18 cellular contexts compared by ENCODE assay signal in genomic region chr16:71775949-71776348, GRCh38. TPM values are rescaled to one million over a fixed set of nuclear protein-coding genes. Genes with fewer than 3 reads are reported as not detected.
DNase-seq lines count a peak whose midpoint lies in the region; ATAC-seq, FAIRE-seq and TF ChIP-seq lines count a peak whose summit lies in the region.
"Had no signal": no experiment of that assay in that cellular context is flagged by ENCODE, and none has a peak within 500 bp of the region (broad histone marks: within the 10 kb centered on the region; RNA-seq: fewer than 3 reads in every experiment).

No MANE protein-coding gene starts in this region.

- H3K27ac ChIP-seq in endodermal cell (ENCODE audit: low read depth, low read length) (no peak overlapping the region), osteoblast (ENCODE audit: low read depth, low read length) (no peak overlapping the region)
- H3K27ac ChIP-seq: cardiac muscle cell, psoas muscle had no signal

- peak in 1 of 2 donors; percentile 46 for ATAC-seq in stimulated activated naive B cell treated with anti-CD40 and anti-IgM and Interleukin-4, amounts not matched to agents 10 μg/mL and 1 μg/mL and 100 μg/mL, for 72 hours (replicated peaks)
- ATAC-seq: psoas muscle had no signal

- in situ Hi-C loops in G401 (cut with HindIII; ENCODE audit: low sequenced_read_pairs), result no loop called here

- no peak overlapping the region for H3K4me2 ChIP-seq in osteoblast (ENCODE audit: insufficient read depth, low read length)

- peaks cover 31% of the 10 kb centered on the region for H3K4me1 Mint-ChIP-seq in activated naive CD4-positive, alpha-beta T cell treated with anti-CD3 and anti-CD28 coated beads for 36 hours (ENCODE audit: low read depth)
- H3K4me1 Mint-ChIP-seq in activated T-helper 2 cell treated with anti-CD3 and anti-CD28 coated beads, Interferon-gamma antibody, Interleukin-2, Interleukin-4, amounts not matched to agents 10 μg/mL and 5 μg/mL and 100 μg/mL, durations not matched to agents 14 hours and 24 hours and 36 hours (ENCODE audit: low read depth), result peaks cover 20% of the 10 kb centered on the region
- H3K4me1 Mint-ChIP-seq in stimulated activated naive B cell treated with anti-CD40 and anti-IgM and Interleukin-4, amounts not matched to agents 10 μg/mL and 1 μg/mL and 100 μg/mL, for 72 hours, result peaks cover 15 to 31% of the 10 kb centered on the region in 2 donors
- peaks cover 3% of the 10 kb centered on the region for H3K4me1 Mint-ChIP-seq in endodermal cell

- peak overlapping the region; percentile 67 for H3K27ac Mint-ChIP-seq in activated naive CD4-positive, alpha-beta T cell treated with anti-CD3 and anti-CD28 coated beads for 36 hours
- peak overlapping the region; percentile 15 for H3K27ac Mint-ChIP-seq in activated T-helper 2 cell treated with anti-CD3 and anti-CD28 coated beads, Interferon-gamma antibody, Interleukin-2, Interleukin-4, amounts not matched to agents 10 μg/mL and 5 μg/mL and 100 μg/mL, durations not matched to agents 14 hours and 24 hours and 36 hours
- H3K27ac Mint-ChIP-seq in stimulated activated naive B cell treated with anti-CD40 and anti-IgM and Interleukin-4, amounts not matched to agents 10 μg/mL and 1 μg/mL and 100 μg/mL, for 72 hours, result peak overlapping the region; percentile 51
- H3K27ac Mint-ChIP-seq in endodermal cell, result no peak overlapping the region
- H3K27ac Mint-ChIP-seq: nephron progenitor cell had no signal

- CTCF ChIA-PET in activated naive CD4-positive, alpha-beta T cell treated with anti-CD3 and anti-CD28 coated beads for 36 hours (lab: Charles Lee), result no interaction called here

- TF ChIP-seq CTCF in endodermal cell (conservative IDR thresholded peaks at IDR 0.05), result no peak
- TF ChIP-seq CTCF in osteoblast (IDR thresholded peaks at IDR 0.05; ENCODE audit: extremely low read depth, low read depth, low read length), result no peak

- no peak overlapping the region for H2AFZ ChIP-seq in osteoblast (ENCODE audit: low read length)

- H3K36me3 Mint-ChIP-seq in activated naive CD4-positive, alpha-beta T cell treated with anti-CD3 and anti-CD28 coated beads for 36 hours (ENCODE audit: low read depth), result peaks cover 12% of the 10 kb centered on the region
- H3K36me3 Mint-ChIP-seq in activated T-helper 2 cell treated with anti-CD3 and anti-CD28 coated beads, Interferon-gamma antibody, Interleukin-2, Interleukin-4, amounts not matched to agents 10 μg/mL and 5 μg/mL and 100 μg/mL, durations not matched to agents 14 hours and 24 hours and 36 hours (ENCODE audit: low read depth), result peaks cover 35% of the 10 kb centered on the region
- H3K36me3 Mint-ChIP-seq in stimulated activated naive B cell treated with anti-CD40 and anti-IgM and Interleukin-4, amounts not matched to agents 10 μg/mL and 1 μg/mL and 100 μg/mL, for 72 hours, result peaks cover 19 to 31% of the 10 kb centered on the region in 2 donors
- H3K36me3 Mint-ChIP-seq in endodermal cell (ENCODE audit: low read depth), result peaks cover 44% of the 10 kb centered on the region

- no peaks in the 10 kb centered on the region for H3K9me3 Mint-ChIP-seq in activated naive CD4-positive, alpha-beta T cell treated with anti-CD3 and anti-CD28 coated beads for 36 hours
- H3K9me3 Mint-ChIP-seq in activated T-helper 2 cell treated with anti-CD3 and anti-CD28 coated beads, Interferon-gamma antibody, Interleukin-2, Interleukin-4, amounts not matched to agents 10 μg/mL and 5 μg/mL and 100 μg/mL, durations not matched to agents 14 hours and 24 hours and 36 hours, result no peaks in the 10 kb centered on the region
- H3K9me3 Mint-ChIP-seq in stimulated activated naive B cell treated with anti-CD40 and anti-IgM and Interleukin-4, amounts not matched to agents 10 μg/mL and 1 μg/mL and 100 μg/mL, for 72 hours, result no peaks in the 10 kb centered on the region
- no peaks in the 10 kb centered on the region for H3K9me3 Mint-ChIP-seq in endodermal cell
- H3K9me3 Mint-ChIP-seq: nephron progenitor cell had no signal

- TF ChIP-seq POLR2A in H54 (IDR thresholded peaks at IDR 0.05; ENCODE audit: low read depth, low read length), result no peak

- 98 to 100% methylated on average over 1 to 3 of the region's 4 CpGs for WGBS in endodermal cell (ENCODE audit: insufficient coverage in 1 of 2, insufficient read length in 1 of 2), 2 experiments

- H3K36me3 ChIP-seq in endodermal cell (ENCODE audit: control insufficient read depth, insufficient read depth, low read length) (peaks cover 64% of the 10 kb centered on the region), osteoblast (ENCODE audit: insufficient read depth, low read length) (peaks cover 25% of the 10 kb centered on the region)

- intact Hi-C loops in activated naive CD4-positive, alpha-beta T cell treated with anti-CD3 and anti-CD28 coated beads for 36 hours (cut with micrococcal nuclease), result loop anchor here (1.0 kb wide), 1 partner anchor 22 kb away; no protein-coding TSS in a partner anchor
- intact Hi-C loops in activated T-helper 2 cell treated with anti-CD3 and anti-CD28 coated beads, Interferon-gamma antibody, Interleukin-2, Interleukin-4, amounts not matched to agents 10 μg/mL and 5 μg/mL and 100 μg/mL, durations not matched to agents 14 hours and 24 hours and 36 hours (cut with micrococcal nuclease), result no loop called here

- H3K4me1 ChIP-seq in endodermal cell (ENCODE audit: control insufficient read depth, insufficient read depth, low read length) (no peaks in the 10 kb centered on the region), osteoblast (ENCODE audit: insufficient read depth, low read length) (no peaks in the 10 kb centered on the region)

- no peak overlapping the region for H3K9ac ChIP-seq in endodermal cell (ENCODE audit: extremely low read depth, low read length, poor library complexity, severe bottlenecking)

- peaks cover 65% of the 10 kb centered on the region for H3K79me2 ChIP-seq in osteoblast (ENCODE audit: insufficient read depth, low read length)

- H3K4me3 Mint-ChIP-seq in activated naive CD4-positive, alpha-beta T cell treated with anti-CD3 and anti-CD28 coated beads for 36 hours, result no peak overlapping the region
- H3K4me3 Mint-ChIP-seq in activated T-helper 2 cell treated with anti-CD3 and anti-CD28 coated beads, Interferon-gamma antibody, Interleukin-2, Interleukin-4, amounts not matched to agents 10 μg/mL and 5 μg/mL and 100 μg/mL, durations not matched to agents 14 hours and 24 hours and 36 hours (ENCODE audit: low read depth), result no peak overlapping the region
- no peak overlapping the region for H3K4me3 Mint-ChIP-seq in stimulated activated naive B cell treated with anti-CD40 and anti-IgM and Interleukin-4, amounts not matched to agents 10 μg/mL and 1 μg/mL and 100 μg/mL, for 72 hours
- H3K4me3 Mint-ChIP-seq in endodermal cell, result no peak overlapping the region
- H3K4me3 Mint-ChIP-seq: nephron progenitor cell had no signal

- no peak overlapping the region for H3K4me3 ChIP-seq in endodermal cell (ENCODE audit: low read length)
- H3K4me3 ChIP-seq in osteoblast (ENCODE audit: insufficient read depth, low read length), result no peak overlapping the region
- H3K4me3 ChIP-seq: cardiac muscle cell, psoas muscle had no signal

- H4K20me1 ChIP-seq in osteoblast (ENCODE audit: insufficient read depth, low read length), result peaks cover 15% of the 10 kb centered on the region

- no peaks in the 10 kb centered on the region for H3K27me3 Mint-ChIP-seq in activated naive CD4-positive, alpha-beta T cell treated with anti-CD3 and anti-CD28 coated beads for 36 hours (ENCODE audit: low read depth)
- H3K27me3 Mint-ChIP-seq in activated T-helper 2 cell treated with anti-CD3 and anti-CD28 coated beads, Interferon-gamma antibody, Interleukin-2, Interleukin-4, amounts not matched to agents 10 μg/mL and 5 μg/mL and 100 μg/mL, durations not matched to agents 14 hours and 24 hours and 36 hours (ENCODE audit: low read depth), result no peaks in the 10 kb centered on the region
- H3K27me3 Mint-ChIP-seq in stimulated activated naive B cell treated with anti-CD40 and anti-IgM and Interleukin-4, amounts not matched to agents 10 μg/mL and 1 μg/mL and 100 μg/mL, for 72 hours, result no peaks in the 10 kb centered on the region
- no peaks in the 10 kb centered on the region for H3K27me3 Mint-ChIP-seq in endodermal cell (ENCODE audit: insufficient read depth)

- FAIRE-seq in H54 (lab: Jason Lieb, UNC), result peak; percentile 23
- FAIRE-seq: RCC 7860 had no signal

- no peak for DNase-seq in activated naive CD4-positive, alpha-beta T cell treated with anti-CD3 and anti-CD28 coated beads for 36 hours
- DNase-seq in activated naive CD4-positive, alpha-beta T cell treated with anti-CD3 and anti-CD28 coated beads, Interleukin-2, amount 50 U/mL, for 16 hours, result no peak
- DNase-seq in H54 (ENCODE audit: insufficient read length, low spot score), result no peak
- DNase-seq in activated T-helper 2 cell treated with anti-CD3 and anti-CD28 coated beads, Interferon-gamma antibody, Interleukin-2, Interleukin-4, amounts not matched to agents 10 μg/mL and 5 μg/mL and 100 μg/mL, durations not matched to agents 14 hours and 24 hours and 36 hours (ENCODE audit: low spot score), result no peak
- DNase-seq in stimulated activated naive B cell treated with anti-CD40 and anti-IgM and Interleukin-4, amounts not matched to agents 10 μg/mL and 1 μg/mL and 100 μg/mL, for 72 hours, result no peak
- DNase-seq in endodermal cell, result no peak
- DNase-seq in osteoblast (ENCODE audit: insufficient read length, low spot score, missing footprints), result no peak
- DNase-seq in G401 (ENCODE audit: low spot score), result no peak
- DNase-seq: Calu3; islet precursor cell; KG1; NCI-H1092 treated with DMSO at 0.1 percent for 48 hours; NCI-H774; nephron progenitor cell; psoas muscle; stimulated activated CD4-positive, alpha-beta T cell treated with anti-CD3 and anti-CD28 coated beads, Interleukin-12 subunit alpha, Interleukin-12 subunit beta, amount 100 ng/mL, for 4 hours had no signal

- no peaks in the 10 kb centered on the region for H3K9me3 ChIP-seq in endodermal cell (ENCODE audit: control insufficient read depth, low read length)
- H3K9me3 ChIP-seq in osteoblast (ENCODE audit: low read depth, low read length), result no peaks in the 10 kb centered on the region
- H3K9me3 ChIP-seq: psoas muscle had no signal

- H3K27me3 ChIP-seq in endodermal cell (ENCODE audit: control insufficient read depth, insufficient read depth, low read length, poor library complexity, severe bottlenecking) (no peaks in the 10 kb centered on the region), osteoblast (ENCODE audit: insufficient read depth, low read length) (no peaks in the 10 kb centered on the region)
- H3K27me3 ChIP-seq: cardiac muscle cell had no signal

RNA-seq across cellular contexts. Expression of gene AP1G1, which starts 32.7 kb away (rescaled TPM):
- total RNA-seq in activated naive CD4-positive, alpha-beta T cell treated with anti-CD3 and anti-CD28 coated beads for 36 hours, result 10 to 100 TPM; 56.4 to 59.3 TPM
- 90.6 and 91.6 TPM in 2 replicates for total RNA-seq in activated T-helper 2 cell treated with anti-CD3 and anti-CD28 coated beads, Interferon-gamma antibody, Interleukin-2, Interleukin-4, amounts not matched to agents 10 μg/mL and 5 μg/mL and 100 μg/mL, durations not matched to agents 14 hours and 24 hours and 36 hours
- total RNA-seq in endodermal cell, result 10 to 100 TPM; 62.7 to 68.5 TPM
- polyA plus RNA-seq in endodermal cell (2013, experiment 1 of 2), result 47.6 TPM
- polyA plus RNA-seq in endodermal cell (2013, experiment 2 of 2), result 44.7 TPM
- total RNA-seq in osteoblast, result 82.5 and 104 TPM in 2 replicates
- 20.5 and 41.6 TPM in 2 replicates for total RNA-seq in G401 (2014; rRNA removed; shearing (Covaris generic))

RNA-seq across cellular contexts. Expression of gene PHLPP2, which starts 51.4 kb away (rescaled TPM):
- total RNA-seq in activated naive CD4-positive, alpha-beta T cell treated with anti-CD3 and anti-CD28 coated beads for 36 hours, result 1 to 10 TPM; 6.0 to 6.9 TPM
- total RNA-seq in activated T-helper 2 cell treated with anti-CD3 and anti-CD28 coated beads, Interferon-gamma antibody, Interleukin-2, Interleukin-4, amounts not matched to agents 10 μg/mL and 5 μg/mL and 100 μg/mL, durations not matched to agents 14 hours and 24 hours and 36 hours, result 15.8 and 16.1 TPM in 2 replicates
- total RNA-seq in endodermal cell (10 to 100 TPM; 12.4 to 12.8 TPM), osteoblast (11.2 and 12.7 TPM in 2 replicates)
- polyA plus RNA-seq in endodermal cell (2013, experiment 1 of 2), result 8.3 TPM
- 7.9 TPM for polyA plus RNA-seq in endodermal cell (2013, experiment 2 of 2)
- total RNA-seq in G401 (2014; rRNA removed; shearing (Covaris generic)), result 5.7 and 9.0 TPM in 2 replicates
